In the genomic region with DNA sequence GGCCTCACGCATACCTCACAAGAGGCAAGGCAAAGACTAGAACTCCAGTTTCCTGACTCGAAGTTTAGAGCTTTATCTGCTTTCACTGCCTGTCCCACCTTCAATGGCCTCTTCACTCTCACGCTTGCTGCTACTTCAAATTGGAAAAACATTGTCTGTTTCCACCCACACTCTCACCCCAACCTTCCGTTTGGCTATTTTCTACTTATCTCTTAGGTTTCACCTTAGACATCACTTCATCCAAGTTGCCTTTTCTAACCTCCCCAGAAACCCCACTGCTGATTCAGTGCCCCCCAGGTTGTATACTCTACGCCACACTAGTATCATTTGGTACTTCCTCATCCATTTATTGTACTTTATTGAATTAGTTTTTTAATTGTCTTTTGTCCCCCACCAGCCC, we compare ENCODE assay signal across 1 cellular context.
TF ChIP-seq lines count a peak whose summit lies in the region.

No MANE protein-coding gene starts in this region.

TF ChIP-seq in WTC11, 78 proteins besides CTCF, POLR2A, EP300 and RAD21:
- no peak for TF ChIP-seq TP53 (CRISPR knock-in tag; IDR thresholded peaks at IDR 0.05)
- TF ChIP-seq JAZF1 (CRISPR knock-in tag; IDR thresholded peaks at IDR 0.05) = no peak
- TF ChIP-seq ZNF263 (CRISPR knock-in tag; IDR thresholded peaks at IDR 0.05; ENCODE audit: low read depth) = no peak
- TF ChIP-seq OVOL2 (CRISPR knock-in tag; IDR thresholded peaks at IDR 0.05; ENCODE audit: borderline replicate concordance) = no peak
- no peak for TF ChIP-seq NFYB (CRISPR knock-in tag; conservative IDR thresholded peaks at IDR 0.05; ENCODE audit: low read depth)
- TF ChIP-seq, protein P1, sequence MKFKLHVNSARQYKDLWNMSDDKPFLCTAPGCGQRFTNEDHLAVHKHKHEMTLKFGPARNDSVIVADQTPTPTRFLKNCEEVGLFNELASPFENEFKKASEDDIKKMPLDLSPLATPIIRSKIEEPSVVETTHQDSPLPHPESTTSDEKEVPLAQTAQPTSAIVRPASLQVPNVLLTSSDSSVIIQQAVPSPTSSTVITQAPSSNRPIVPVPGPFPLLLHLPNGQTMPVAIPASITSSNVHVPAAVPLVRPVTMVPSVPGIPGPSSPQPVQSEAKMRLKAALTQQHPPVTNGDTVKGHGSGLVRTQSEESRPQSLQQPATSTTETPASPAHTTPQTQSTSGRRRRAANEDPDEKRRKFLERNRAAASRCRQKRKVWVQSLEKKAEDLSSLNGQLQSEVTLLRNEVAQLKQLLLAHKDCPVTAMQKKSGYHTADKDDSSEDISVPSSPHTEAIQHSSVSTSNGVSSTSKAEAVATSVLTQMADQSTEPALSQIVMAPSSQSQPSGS (CRISPR knock-in tag; IDR thresholded peaks at IDR 0.05; ENCODE audit: borderline replicate concordance, low read depth) = no peak
- TF ChIP-seq SOX15 (CRISPR knock-in tag; IDR thresholded peaks at IDR 0.05) = no peak
- TF ChIP-seq, protein P2, sequence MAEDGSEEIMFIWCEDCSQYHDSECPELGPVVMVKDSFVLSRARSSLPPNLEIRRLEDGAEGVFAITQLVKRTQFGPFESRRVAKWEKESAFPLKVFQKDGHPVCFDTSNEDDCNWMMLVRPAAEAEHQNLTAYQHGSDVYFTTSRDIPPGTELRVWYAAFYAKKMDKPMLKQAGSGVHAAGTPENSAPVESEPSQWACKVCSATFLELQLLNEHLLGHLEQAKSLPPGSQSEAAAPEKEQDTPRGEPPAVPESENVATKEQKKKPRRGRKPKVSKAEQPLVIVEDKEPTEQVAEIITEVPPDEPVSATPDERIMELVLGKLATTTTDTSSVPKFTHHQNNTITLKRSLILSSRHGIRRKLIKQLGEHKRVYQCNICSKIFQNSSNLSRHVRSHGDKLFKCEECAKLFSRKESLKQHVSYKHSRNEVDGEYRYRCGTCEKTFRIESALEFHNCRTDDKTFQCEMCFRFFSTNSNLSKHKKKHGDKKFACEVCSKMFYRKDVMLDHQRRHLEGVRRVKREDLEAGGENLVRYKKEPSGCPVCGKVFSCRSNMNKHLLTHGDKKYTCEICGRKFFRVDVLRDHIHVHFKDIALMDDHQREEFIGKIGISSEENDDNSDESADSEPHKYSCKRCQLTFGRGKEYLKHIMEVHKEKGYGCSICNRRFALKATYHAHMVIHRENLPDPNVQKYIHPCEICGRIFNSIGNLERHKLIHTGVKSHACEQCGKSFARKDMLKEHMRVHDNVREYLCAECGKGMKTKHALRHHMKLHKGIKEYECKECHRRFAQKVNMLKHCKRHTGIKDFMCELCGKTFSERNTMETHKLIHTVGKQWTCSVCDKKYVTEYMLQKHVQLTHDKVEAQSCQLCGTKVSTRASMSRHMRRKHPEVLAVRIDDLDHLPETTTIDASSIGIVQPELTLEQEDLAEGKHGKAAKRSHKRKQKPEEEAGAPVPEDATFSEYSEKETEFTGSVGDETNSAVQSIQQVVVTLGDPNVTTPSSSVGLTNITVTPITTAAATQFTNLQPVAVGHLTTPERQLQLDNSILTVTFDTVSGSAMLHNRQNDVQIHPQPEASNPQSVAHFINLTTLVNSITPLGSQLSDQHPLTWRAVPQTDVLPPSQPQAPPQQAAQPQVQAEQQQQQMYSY (CRISPR knock-in tag; IDR thresholded peaks at IDR 0.05) = no peak
- TF ChIP-seq, protein P3, sequence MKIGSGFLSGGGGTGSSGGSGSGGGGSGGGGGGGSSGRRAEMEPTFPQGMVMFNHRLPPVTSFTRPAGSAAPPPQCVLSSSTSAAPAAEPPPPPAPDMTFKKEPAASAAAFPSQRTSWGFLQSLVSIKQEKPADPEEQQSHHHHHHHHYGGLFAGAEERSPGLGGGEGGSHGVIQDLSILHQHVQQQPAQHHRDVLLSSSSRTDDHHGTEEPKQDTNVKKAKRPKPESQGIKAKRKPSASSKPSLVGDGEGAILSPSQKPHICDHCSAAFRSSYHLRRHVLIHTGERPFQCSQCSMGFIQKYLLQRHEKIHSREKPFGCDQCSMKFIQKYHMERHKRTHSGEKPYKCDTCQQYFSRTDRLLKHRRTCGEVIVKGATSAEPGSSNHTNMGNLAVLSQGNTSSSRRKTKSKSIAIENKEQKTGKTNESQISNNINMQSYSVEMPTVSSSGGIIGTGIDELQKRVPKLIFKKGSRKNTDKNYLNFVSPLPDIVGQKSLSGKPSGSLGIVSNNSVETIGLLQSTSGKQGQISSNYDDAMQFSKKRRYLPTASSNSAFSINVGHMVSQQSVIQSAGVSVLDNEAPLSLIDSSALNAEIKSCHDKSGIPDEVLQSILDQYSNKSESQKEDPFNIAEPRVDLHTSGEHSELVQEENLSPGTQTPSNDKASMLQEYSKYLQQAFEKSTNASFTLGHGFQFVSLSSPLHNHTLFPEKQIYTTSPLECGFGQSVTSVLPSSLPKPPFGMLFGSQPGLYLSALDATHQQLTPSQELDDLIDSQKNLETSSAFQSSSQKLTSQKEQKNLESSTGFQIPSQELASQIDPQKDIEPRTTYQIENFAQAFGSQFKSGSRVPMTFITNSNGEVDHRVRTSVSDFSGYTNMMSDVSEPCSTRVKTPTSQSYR (CRISPR knock-in tag; IDR thresholded peaks at IDR 0.05) = no peak
